In genomic region chr10:77888356-77888703, GRCh38 we compare ENCODE assay signal across 1 cellular context.
TF ChIP-seq lines count a peak whose summit lies in the region.

No MANE protein-coding gene starts in this region.

TF ChIP-seq in GM23338, 12 proteins besides CTCF, POLR2A, EP300 and RAD21 (continued from another document):
- TF ChIP-seq ZNF462 (CRISPR knock-in tag; IDR thresholded peaks at IDR 0.05): no peak
- TF ChIP-seq EZH2phosphoT487 (IDR thresholded peaks at IDR 0.05; ENCODE audit: unreplicated experiment): no peak
- no peak for TF ChIP-seq STAT1 (IDR thresholded peaks at IDR 0.05; ENCODE audit: unreplicated experiment)
- no peak for TF ChIP-seq ETS1 (IDR thresholded peaks at IDR 0.05)
- no peak for TF ChIP-seq ZNF114 (CRISPR knock-in tag; IDR thresholded peaks at IDR 0.05)
- TF ChIP-seq POLR2AphosphoS5 (IDR thresholded peaks at IDR 0.05; ENCODE audit: low read depth): no peak
